In the genomic region with DNA sequence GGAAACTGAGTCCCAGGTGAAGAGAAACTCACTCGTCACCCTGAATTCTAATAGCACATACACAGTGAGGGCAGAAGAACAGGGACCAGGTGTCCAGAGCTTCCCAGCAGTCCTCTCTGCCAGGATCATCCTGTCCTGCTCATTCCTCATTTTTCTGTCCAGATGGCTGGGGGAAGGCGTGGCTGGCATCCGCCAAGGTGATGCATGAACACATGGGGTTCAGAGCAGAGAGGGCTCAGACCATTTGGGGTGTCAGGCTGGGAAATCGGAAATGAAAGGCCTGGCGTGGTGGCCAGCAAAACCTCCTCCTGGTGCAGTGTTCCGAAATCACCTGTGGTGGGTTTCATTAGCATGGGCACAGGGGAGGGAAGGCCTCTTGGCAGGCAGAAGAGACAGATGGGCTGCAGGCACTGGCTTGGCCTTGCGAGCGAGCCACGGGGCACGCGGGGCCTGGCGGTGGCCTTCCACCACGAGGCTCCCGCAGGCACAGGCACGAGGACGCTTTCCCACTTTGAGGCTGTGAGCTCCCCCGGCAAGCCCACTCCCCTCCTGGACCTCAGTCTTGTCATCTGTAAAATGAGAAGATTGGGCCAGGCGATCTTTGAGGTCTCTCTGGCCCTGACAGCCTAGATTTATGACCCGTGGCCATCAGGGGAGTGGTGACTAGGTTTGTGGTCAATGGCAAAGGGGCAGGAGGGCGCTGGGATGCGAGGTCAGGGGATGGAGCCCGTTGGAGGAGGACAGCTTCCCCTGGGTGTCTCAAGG, we compare ENCODE assay signal across 25 cellular contexts.
A peak's percentile ranks its signal among the peaks of the same experiment; 100 is the strongest.
DNase-seq lines count a peak whose midpoint lies in the region; FAIRE-seq and TF ChIP-seq lines count a peak whose summit lies in the region.
"Had no signal": no experiment of that assay in that cellular context is flagged by ENCODE, and none has a peak within 500 bp of the region (broad histone marks: within the 10 kb centered on the region; RNA-seq: fewer than 3 reads in every experiment).

No MANE protein-coding gene starts in this region.

- no peaks in the 10 kb centered on the region for H3K27me3 ChIP-seq in BLaER1
- no peaks in the 10 kb centered on the region; a peak in 1 of 7 replicates for H3K27me3 ChIP-seq in H1 (replicated peaks in 1 of 4; ENCODE audit: control insufficient read depth in 3 of 4, extremely low read depth in 1 of 4, insufficient read depth in 3 of 4, low read length in 3 of 4)
- no peaks in the 10 kb centered on the region for H3K27me3 ChIP-seq in neuronal stem cell (ENCODE audit: control insufficient read depth in 3 of 3, insufficient read depth in 3 of 3, low read depth in 1 of 3, low read length in 3 of 3)
- H3K27me3 ChIP-seq: BE2C had no signal

- no peak overlapping the region for H3K14ac ChIP-seq in H1 (ENCODE audit: insufficient read length)
- H3K14ac ChIP-seq in neuronal stem cell (ENCODE audit: low read length), result no peak overlapping the region

- TF ChIP-seq EP300 in H1 (IDR thresholded peaks at IDR 0.05; ENCODE audit: borderline replicate concordance in 1 of 2, low read depth in 2 of 2, low read length in 2 of 2), result no peak

- H3K9me3 Mint-ChIP-seq in type B pancreatic cell, result no peaks in the 10 kb centered on the region
- H3K9me3 Mint-ChIP-seq: CD4-positive, CD25-positive, alpha-beta regulatory T cell had no signal

- H3K4ac ChIP-seq in H1 (replicated peaks; ENCODE audit: insufficient read length, low read depth, low read length) (no peak overlapping the region), neuronal stem cell (ENCODE audit: low read length) (no peak overlapping the region)

- H3K56ac ChIP-seq in H1 (replicated peaks; ENCODE audit: insufficient read length, low read depth, low read length), result no peak overlapping the region

- H4K8ac ChIP-seq in H1 (ENCODE audit: extremely low read depth, insufficient read depth, low read length), result peak overlapping the region; percentile 75; the same call in 1 of the 2 replicates
- H4K8ac ChIP-seq in neuronal stem cell (ENCODE audit: low read depth, low read length), result no peak overlapping the region

- TF ChIP-seq RAD21 in H1 (IDR thresholded peaks at IDR 0.05 in 1 of 2, conservative IDR thresholded peaks at IDR 0.05 in 1 of 2; ENCODE audit: low read depth in 2 of 2, low read length in 2 of 2), result no peak

- H3K79me1 ChIP-seq in H1 (ENCODE audit: low read depth, low read length) (no peaks in the 10 kb centered on the region; the same call in 1 of the 2 replicates), neuronal stem cell (ENCODE audit: low read depth, low read length) (peaks cover 2% of the 10 kb centered on the region)

- H3K23me2 ChIP-seq in H1 (ENCODE audit: low read depth, low read length), result no peaks in the 10 kb centered on the region

- CTCF ChIA-PET in HEK293T (lab: Yijun Ruan, JAX) (interaction anchor here (0.7 kb wide), 1 partner anchor 169 kb away, joined by 3 read pairs; no protein-coding TSS in a partner anchor), H1 (lab: Charles Lee; ENCODE audit: partially characterized antibody) (interaction anchor here (1.1 to 16.6 kb wide), 8 partner anchors 10 to 130 kb away, joined by 3 to 300 read pairs (median 8); no protein-coding TSS in a partner anchor)

- H4K20me1 ChIP-seq in BLaER1 (peaks cover 58% of the 10 kb centered on the region), H1 (replicated peaks in 1 of 2; ENCODE audit: control insufficient read depth in 1 of 2, insufficient read depth in 2 of 2, low read length in 2 of 2) (no peaks in the 10 kb centered on the region)

- H3K36me3 ChIP-seq in BLaER1 (no peaks in the 10 kb centered on the region), H1 (ENCODE audit: control insufficient read depth in 2 of 4, insufficient read depth in 4 of 4, low read length in 3 of 4) (no peaks in the 10 kb centered on the region), neuronal stem cell (replicated peaks in 1 of 2; ENCODE audit: control insufficient read depth in 2 of 2, insufficient read depth in 2 of 2, low read length in 2 of 2) (no peaks in the 10 kb centered on the region)
- H3K36me3 ChIP-seq: BE2C had no signal

- H3K27ac Mint-ChIP-seq in type B pancreatic cell, result no peak overlapping the region
- H3K27ac Mint-ChIP-seq: CD4-positive, CD25-positive, alpha-beta regulatory T cell had no signal

- no peak overlapping the region for H4K5ac ChIP-seq in H1 (ENCODE audit: insufficient read length, low read depth, low read length)

- H2BK15ac ChIP-seq in H1 (ENCODE audit: low read length), result no peak overlapping the region
- no peak overlapping the region for H2BK15ac ChIP-seq in neuronal stem cell (ENCODE audit: low read length)

- no peak overlapping the region for H2BK20ac ChIP-seq in H1 (ENCODE audit: low read length)

- TF ChIP-seq POLR2A in H1 (IDR thresholded peaks at IDR 0.05; ENCODE audit: control extremely low read depth in 1 of 2, low read depth in 2 of 2, low read length in 2 of 2), result no peak

- H2BK5ac ChIP-seq in H1 (ENCODE audit: low read depth, low read length), result no peak overlapping the region
- H2BK5ac ChIP-seq in neuronal stem cell (ENCODE audit: low read length), result no peak overlapping the region

- 93% methylated on average over 21 of the region's 22 CpGs; no CpG with 5 or more reads in 1 of the 2 experiments for WGBS in H1 (ENCODE audit: extremely low coverage in 1 of 2, insufficient coverage in 1 of 2, insufficient read length in 1 of 2, insufficient replicate concordance in 2 of 2, low coverage in 1 of 2, low lambda C conversion rate in 2 of 2, missing lambda C conversion rate in 1 of 2), 2 experiments
- WGBS in neuronal stem cell (ENCODE audit: extremely low coverage in 2 of 2, insufficient read length in 2 of 2, insufficient replicate concordance in 1 of 2), 2 donors, result no CpG with 5 or more reads among the region's 22 CpGs

- no peak for DNase-seq in HEK293T (ENCODE audit: extremely low spot score)
- no peak for DNase-seq in H1 (ENCODE audit: low read depth in 1 of 2, low spot score in 2 of 2)
- no peak for DNase-seq in neuronal stem cell (ENCODE audit: low spot score)
- DNase-seq in HT-29 (ENCODE audit: low spot score), result no peak
- no peak for DNase-seq in RPMI8226
- DNase-seq in type B pancreatic cell (ENCODE audit: extremely low spot score, unreplicated experiment), result no peak
- DNase-seq: BE2C; CD4-positive, CD25-positive, alpha-beta regulatory T cell; COR-L47; KBM-7; MM.1S; NCI-H1048; NCI-H1417 treated with DMSO at 0.1 percent for 48 hours; NCI-H187 treated with DMSO at 0.1 percent for 48 hours; NCI-H2107; NCI-H446 treated with DMSO at 0.1 percent for 48 hours; NCI-H526 treated with DMSO at 0.1 percent for 48 hours; PC-9; SHP77 treated with DMSO at 0.1 percent for 48 hours had no signal

- H3K9me3 ChIP-seq in BLaER1 (no peaks in the 10 kb centered on the region), H1 (ENCODE audit: insufficient read depth in 2 of 2, low read depth in 1 of 2, low read length in 1 of 2) (no peaks in the 10 kb centered on the region; a peak in 1 of 4 replicates), neuronal stem cell (replicated peaks in 1 of 2; ENCODE audit: control insufficient read depth in 2 of 2, insufficient read depth in 1 of 2, low read depth in 1 of 2, low read length in 2 of 2) (peaks cover 3 to 9% of the 10 kb centered on the region in 2 donors)
- H3K9me3 ChIP-seq: BE2C, SK-N-SH had no signal

- no peak overlapping the region for H2AK5ac ChIP-seq in H1 (ENCODE audit: low read depth, low read length)
- H2AK5ac ChIP-seq in neuronal stem cell (ENCODE audit: low read depth, low read length), result peak overlapping the region; percentile 8

- H3K4me1 ChIP-seq in BLaER1 (peaks cover 20% of the 10 kb centered on the region), H1 (replicated peaks in 1 of 4; ENCODE audit: control insufficient read depth in 3 of 4, insufficient read depth in 4 of 4, low read length in 3 of 4) (peaks cover 0 to 13% (median 11%) of the 10 kb centered on the region in 4 experiments; a peak in 6 of 7 replicates), neuronal stem cell (ENCODE audit: control insufficient read depth in 2 of 2, insufficient read depth in 1 of 2, low read depth in 1 of 2, low read length in 2 of 2) (peaks cover 5 to 6% of the 10 kb centered on the region in 2 donors)

- H2BK120ac ChIP-seq in H1 (replicated peaks; ENCODE audit: low read depth, low read length) (no peak overlapping the region), neuronal stem cell (ENCODE audit: low read depth, low read length) (no peak overlapping the region)

- no peaks in the 10 kb centered on the region for H3K79me2 ChIP-seq in H1 (ENCODE audit: control insufficient read depth in 1 of 2, insufficient read depth in 2 of 2, low read length in 2 of 2)

- no peak for FAIRE-seq in H1 (lab: Jason Lieb, UNC)
- FAIRE-seq: G401.6, GM12892, H54 had no signal

- H3K36me3 Mint-ChIP-seq in type B pancreatic cell, result peaks cover 4% of the 10 kb centered on the region
- H3K36me3 Mint-ChIP-seq: CD4-positive, CD25-positive, alpha-beta regulatory T cell had no signal

- H3K4me1 Mint-ChIP-seq in type B pancreatic cell (ENCODE audit: unreplicated experiment), result peaks cover 23% of the 10 kb centered on the region
- H3K4me1 Mint-ChIP-seq: CD4-positive, CD25-positive, alpha-beta regulatory T cell had no signal

- TF ChIP-seq CTCF in H1 (IDR thresholded peaks at IDR 0.05; ENCODE audit: control extremely low read depth in 1 of 3, insufficient read depth in 1 of 3, low read depth in 1 of 3, low read length in 3 of 3) (no peak), type B pancreatic cell (conservative IDR thresholded peaks at IDR 0.05) (no peak)

- peaks cover 11% of the 10 kb centered on the region for H3K27me3 Mint-ChIP-seq in type B pancreatic cell

- POLR2A ChIA-PET in HEK293T (lab: Yijun Ruan, JAX) (no interaction called here), H1 (lab: Charles Lee; ENCODE audit: partially characterized antibody) (interaction anchor here (1.5 kb wide), 1 partner anchor 28 kb away, joined by 3 read pairs; no protein-coding TSS in a partner anchor)

- H3K23ac ChIP-seq in H1 (ENCODE audit: insufficient read length), result no peak overlapping the region
- H3K23ac ChIP-seq in neuronal stem cell (ENCODE audit: low read depth, low read length, poor library complexity), result no peak overlapping the region

- H3K9ac ChIP-seq in BLaER1 (no peak overlapping the region), H1 (replicated peaks in 1 of 4; ENCODE audit: extremely low read depth in 1 of 4, low read depth in 3 of 4, low read length in 3 of 4) (no peak overlapping the region), neuronal stem cell (ENCODE audit: low read depth, low read length, poor library complexity) (peak overlapping the region; percentile 53)
- H3K9ac ChIP-seq: SK-N-SH had no signal

- H3K18ac ChIP-seq in H1 (ENCODE audit: extremely low read depth, low read length) (no peak overlapping the region), neuronal stem cell (ENCODE audit: low read length) (no peak overlapping the region)

- H3K4me2 ChIP-seq in BLaER1 (peak overlapping the region; percentile 2; the same call in 1 of the 2 replicates), H1 (ENCODE audit: insufficient read depth in 1 of 2, low read depth in 2 of 2, low read length in 2 of 2) (no peak overlapping the region), neuronal stem cell (ENCODE audit: insufficient read depth, low read length, poor library complexity, severe bottlenecking) (no peak overlapping the region)
- H3K4me2 ChIP-seq: PC-9, SK-N-SH had no signal

- H2AFZ ChIP-seq in H1 (ENCODE audit: low read length) (no peak overlapping the region), neuronal stem cell (ENCODE audit: low read length) (no peak overlapping the region)
- H2AFZ ChIP-seq: PC-9 had no signal

- H2BK12ac ChIP-seq in H1 (ENCODE audit: low read depth, low read length) (no peak overlapping the region), neuronal stem cell (ENCODE audit: low read length) (no peak overlapping the region)

- no peak overlapping the region for H3K4me3 Mint-ChIP-seq in type B pancreatic cell

- H4K91ac ChIP-seq in H1 (replicated peaks; ENCODE audit: insufficient read length, low read length), result no peak overlapping the region
- H4K91ac ChIP-seq in neuronal stem cell (ENCODE audit: low read depth, low read length, poor library complexity), result no peak overlapping the region

- H3K27ac ChIP-seq in BLaER1 (no peak overlapping the region), H1 (ENCODE audit: low read depth, low read length) (no peak overlapping the region), neuronal stem cell (replicated peaks; ENCODE audit: low read length) (no peak overlapping the region)
- H3K27ac ChIP-seq: PC-9, RWPE1 had no signal

- H3K4me3 ChIP-seq in BLaER1, result no peak overlapping the region
- no peak overlapping the region for H3K4me3 ChIP-seq in H1 (ENCODE audit: extremely low read depth in 1 of 4, insufficient read depth in 2 of 4, low read depth in 3 of 4, low read length in 4 of 4)
- no peak overlapping the region for H3K4me3 ChIP-seq in neuronal stem cell (ENCODE audit: low read length in 2 of 2)
- H3K4me3 ChIP-seq: PC-9 had no signal
